Comparison of ENCODE assay signal across 21 cellular contexts in genomic region chr6:32358548-32358947, GRCh38. TPM values are rescaled to one million over a fixed set of nuclear protein-coding genes. Genes with fewer than 3 reads are reported as not detected.
"Had no signal": no experiment of that assay in that cellular context is flagged by ENCODE, and none has a peak within 500 bp of the region (broad histone marks: within the 10 kb centered on the region; RNA-seq: fewer than 3 reads in every experiment).

No MANE protein-coding gene starts in this region.

RNA-seq across cellular contexts. Expression of gene TSBP1, which starts 13.2 kb away (rescaled TPM):
- total RNA-seq: activated naive CD4-positive, alpha-beta T cell treated with anti-CD3 and anti-CD28 coated beads for 36 hours; activated naive CD4-positive, alpha-beta T cell treated with anti-CD3 and anti-CD28 coated beads, Interleukin-2, amount 50 U/mL, for 72 hours; activated naive CD8-positive, alpha-beta T cell treated with anti-CD3 and anti-CD28 coated beads for 36 hours; activated naive CD8-positive, alpha-beta T cell treated with anti-CD3 and anti-CD28 coated beads, Interleukin-2, amount 10 ng/mL, durations not matched to agents 7 days and 5 days; activated T-cell treated with anti-CD3 and anti-CD28 coated beads, Interleukin-2, amount 50 U/mL, for 4 hours; activated T-cell treated with anti-CD3 and anti-CD28 coated beads, Interleukin-2, amount 50 U/mL, for 72 hours; activated T-helper 1 cell treated with anti-CD3 and anti-CD28 coated beads, Interleukin-12 subunit alpha, Interleukin-12 subunit beta, Interleukin-2, Interleukin-4 antibody, amounts not matched to agents 30 ng/mL and 10 ng/mL and 1 ng/mL, durations not matched to agents 14 hours and 24 hours and 36 hours; activated T-helper 17 cell treated with anti-CD3 and anti-CD28 coated beads, Interleukin-2, amount 50 U/mL, for 72 hours; activated T-helper 2 cell treated with anti-CD3 and anti-CD28 coated beads, Interferon-gamma antibody, Interleukin-2, Interleukin-4, amounts not matched to agents 10 μg/mL and 5 μg/mL and 100 μg/mL, durations not matched to agents 14 hours and 24 hours and 36 hours; adrenal gland; aorta; ascending aorta; astrocyte; body of pancreas; breast epithelium; bronchial epithelial cell; cardiac muscle cell; cardiac septum; cerebellum; chondrocyte had no signal
- polyA plus RNA-seq: adipose tissue, adrenal gland, aorta, cardiac muscle cell had no signal

RNA-seq across cellular contexts. Expression of gene BTNL2, which starts 48.4 kb away (rescaled TPM):
- total RNA-seq: activated naive CD4-positive, alpha-beta T cell treated with anti-CD3 and anti-CD28 coated beads for 36 hours; activated naive CD4-positive, alpha-beta T cell treated with anti-CD3 and anti-CD28 coated beads, Interleukin-2, amount 50 U/mL, for 72 hours; activated naive CD8-positive, alpha-beta T cell treated with anti-CD3 and anti-CD28 coated beads for 36 hours; activated naive CD8-positive, alpha-beta T cell treated with anti-CD3 and anti-CD28 coated beads, Interleukin-2, amount 10 ng/mL, durations not matched to agents 7 days and 5 days; activated T-cell treated with anti-CD3 and anti-CD28 coated beads, Interleukin-2, amount 50 U/mL, for 4 hours; activated T-cell treated with anti-CD3 and anti-CD28 coated beads, Interleukin-2, amount 50 U/mL, for 72 hours; activated T-helper 1 cell treated with anti-CD3 and anti-CD28 coated beads, Interleukin-12 subunit alpha, Interleukin-12 subunit beta, Interleukin-2, Interleukin-4 antibody, amounts not matched to agents 30 ng/mL and 10 ng/mL and 1 ng/mL, durations not matched to agents 14 hours and 24 hours and 36 hours; activated T-helper 17 cell treated with anti-CD3 and anti-CD28 coated beads, Interleukin-2, amount 50 U/mL, for 72 hours; activated T-helper 2 cell treated with anti-CD3 and anti-CD28 coated beads, Interferon-gamma antibody, Interleukin-2, Interleukin-4, amounts not matched to agents 10 μg/mL and 5 μg/mL and 100 μg/mL, durations not matched to agents 14 hours and 24 hours and 36 hours; aorta; ascending aorta; astrocyte; body of pancreas; breast epithelium; cardiac muscle cell; cardiac septum; chondrocyte had no signal
- polyA plus RNA-seq: adipose tissue, adrenal gland, aorta, cardiac muscle cell had no signal
